10 cellular contexts compared by ENCODE assay signal in the genomic region with DNA sequence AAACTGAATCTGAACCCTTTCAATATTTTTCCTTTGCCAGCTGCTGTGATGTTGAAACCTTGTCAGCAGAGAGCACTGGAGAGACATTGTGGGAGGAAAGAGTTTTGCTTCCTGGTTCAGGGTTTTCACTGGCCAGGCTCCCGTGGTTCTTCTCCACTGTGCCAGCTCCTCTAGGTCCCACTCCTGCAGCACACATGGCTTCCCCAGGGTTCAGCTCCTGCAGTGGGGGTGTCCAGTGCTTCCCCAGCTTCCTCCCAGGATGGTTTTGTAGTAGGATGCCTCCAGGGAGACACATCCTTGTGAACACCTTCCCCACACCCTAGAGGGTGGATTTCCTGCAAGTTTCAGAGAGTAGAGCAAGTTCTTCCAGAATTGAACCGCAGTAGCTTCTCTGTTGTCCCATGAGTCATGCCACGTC. TPM values are rescaled to one million over a fixed set of nuclear protein-coding genes. Genes with fewer than 3 reads are reported as not detected.
DNase-seq lines count a peak whose midpoint lies in the region; ATAC-seq and TF ChIP-seq lines count a peak whose summit lies in the region.
"Had no signal": no experiment of that assay in that cellular context is flagged by ENCODE, and none has a peak within 500 bp of the region (broad histone marks: within the 10 kb centered on the region; RNA-seq: fewer than 3 reads in every experiment).

No MANE protein-coding gene starts in this region.

- DNase-seq in COLO829 (ENCODE audit: low spot score) (peak; percentile 22), RPMI8226 (peak; percentile 13), glomerular visceral epithelial cell (ENCODE audit: extremely low spot score) (peak; percentile 66), type B pancreatic cell (ENCODE audit: extremely low spot score, unreplicated experiment) (no peak), NCI-H2227 (lab: John Stamatoyannopoulos, UW; ENCODE audit: unreplicated experiment) (no peak), omental fat pad (ENCODE audit: low spot score) (no peak)
- no peak for DNase-seq in activated CD4-positive, alpha-beta memory T cell treated with anti-CD3 and anti-CD28 coated beads, Interleukin-2, amount 10 ng/mL, durations not matched to agents 7 days and 5 days

- no peak overlapping the region for H3K4me3 Mint-ChIP-seq in type B pancreatic cell
- no peak overlapping the region for H3K4me3 Mint-ChIP-seq in activated CD4-positive, alpha-beta memory T cell treated with anti-CD3 and anti-CD28 coated beads, Interleukin-2, amount 10 ng/mL, durations not matched to agents 7 days and 5 days
- H3K4me3 Mint-ChIP-seq: stimulated activated naive CD8-positive, alpha-beta T cell treated with anti-CD3 and anti-CD28 coated beads, Interleukin-15, Interleukin-2, amounts not matched to agents 100 ng/mL and 50 ng/mL, for 24 hours had no signal

- no peaks in the 10 kb centered on the region for H3K27me3 Mint-ChIP-seq in type B pancreatic cell
- H3K27me3 Mint-ChIP-seq in activated CD4-positive, alpha-beta memory T cell treated with anti-CD3 and anti-CD28 coated beads, Interleukin-2, amount 10 ng/mL, durations not matched to agents 7 days and 5 days: peaks cover 2% of the 10 kb centered on the region

- CTCF ChIA-PET in activated CD4-positive, alpha-beta memory T cell treated with anti-CD3 and anti-CD28 coated beads, Interleukin-2, amount 10 ng/mL, durations not matched to agents 7 days and 5 days (lab: Charles Lee): interaction anchor here (1.0 kb wide), 1 partner anchor 368 kb away, joined by 3 read pairs; no protein-coding TSS in a partner anchor

- POLR2A ChIA-PET in activated CD4-positive, alpha-beta memory T cell treated with anti-CD3 and anti-CD28 coated beads, Interleukin-2, amount 10 ng/mL, durations not matched to agents 7 days and 5 days (lab: Charles Lee): no interaction called here

- no peaks in the 10 kb centered on the region for H3K36me3 Mint-ChIP-seq in type B pancreatic cell
- H3K36me3 Mint-ChIP-seq in activated CD4-positive, alpha-beta memory T cell treated with anti-CD3 and anti-CD28 coated beads, Interleukin-2, amount 10 ng/mL, durations not matched to agents 7 days and 5 days (ENCODE audit: low read depth): no peaks in the 10 kb centered on the region

- H3K9me3 Mint-ChIP-seq in type B pancreatic cell: no peaks in the 10 kb centered on the region
- H3K9me3 Mint-ChIP-seq in activated CD4-positive, alpha-beta memory T cell treated with anti-CD3 and anti-CD28 coated beads, Interleukin-2, amount 10 ng/mL, durations not matched to agents 7 days and 5 days: no peaks in the 10 kb centered on the region
- H3K9me3 Mint-ChIP-seq: stimulated activated naive CD8-positive, alpha-beta T cell treated with anti-CD3 and anti-CD28 coated beads, Interleukin-15, Interleukin-2, amounts not matched to agents 100 ng/mL and 50 ng/mL, for 24 hours had no signal

- no peaks in the 10 kb centered on the region for H3K4me1 Mint-ChIP-seq in type B pancreatic cell (ENCODE audit: unreplicated experiment)
- no peaks in the 10 kb centered on the region for H3K4me1 Mint-ChIP-seq in activated CD4-positive, alpha-beta memory T cell treated with anti-CD3 and anti-CD28 coated beads, Interleukin-2, amount 10 ng/mL, durations not matched to agents 7 days and 5 days

- ATAC-seq in HG02981 (IDR thresholded peaks at IDR 0.05; ENCODE audit: unreplicated experiment) (peak; percentile 48), omental fat pad (ENCODE audit: low FRiP score) (no peak)

- H3K27ac Mint-ChIP-seq in type B pancreatic cell: no peak overlapping the region
- no peak overlapping the region for H3K27ac Mint-ChIP-seq in activated CD4-positive, alpha-beta memory T cell treated with anti-CD3 and anti-CD28 coated beads, Interleukin-2, amount 10 ng/mL, durations not matched to agents 7 days and 5 days
- H3K27ac Mint-ChIP-seq: stimulated activated naive CD8-positive, alpha-beta T cell treated with anti-CD3 and anti-CD28 coated beads, Interleukin-15, Interleukin-2, amounts not matched to agents 100 ng/mL and 50 ng/mL, for 24 hours had no signal

- TF ChIP-seq CTCF in type B pancreatic cell (conservative IDR thresholded peaks at IDR 0.05): peak; percentile 48
- TF ChIP-seq CTCF in omental fat pad (IDR thresholded peaks at IDR 0.05): no peak

RNA-seq across cellular contexts. Expression of a gene that starts 24.0 kb away (rescaled TPM):
- total RNA-seq in type B pancreatic cell (ENCODE audit: low replicate concordance) (not detected in 2 replicates), omental fat pad (not detected)
- not detected for total RNA-seq in activated CD4-positive, alpha-beta memory T cell treated with anti-CD3 and anti-CD28 coated beads, Interleukin-2, amount 10 ng/mL, durations not matched to agents 7 days and 5 days
- total RNA-seq: endothelial cell of umbilical vein had no signal

Comparison
In these comparisons a context has a peak if more than half of its experiments do, and no peak if none do; other contexts are left out.
1. DNase-seq: peak in COLO829 (single experiment), RPMI8226 (single experiment) and glomerular visceral epithelial cell (single experiment); none in type B pancreatic cell (single experiment), NCI-H2227 (single experiment), omental fat pad (single experiment) and activated CD4-positive, alpha-beta memory T cell treated with anti-CD3 and anti-CD28 coated beads, Interleukin-2, amount 10 ng/mL, durations not matched to agents 7 days and 5 days (single experiment).